1 cellular context compared by ENCODE assay signal in the genomic region with DNA sequence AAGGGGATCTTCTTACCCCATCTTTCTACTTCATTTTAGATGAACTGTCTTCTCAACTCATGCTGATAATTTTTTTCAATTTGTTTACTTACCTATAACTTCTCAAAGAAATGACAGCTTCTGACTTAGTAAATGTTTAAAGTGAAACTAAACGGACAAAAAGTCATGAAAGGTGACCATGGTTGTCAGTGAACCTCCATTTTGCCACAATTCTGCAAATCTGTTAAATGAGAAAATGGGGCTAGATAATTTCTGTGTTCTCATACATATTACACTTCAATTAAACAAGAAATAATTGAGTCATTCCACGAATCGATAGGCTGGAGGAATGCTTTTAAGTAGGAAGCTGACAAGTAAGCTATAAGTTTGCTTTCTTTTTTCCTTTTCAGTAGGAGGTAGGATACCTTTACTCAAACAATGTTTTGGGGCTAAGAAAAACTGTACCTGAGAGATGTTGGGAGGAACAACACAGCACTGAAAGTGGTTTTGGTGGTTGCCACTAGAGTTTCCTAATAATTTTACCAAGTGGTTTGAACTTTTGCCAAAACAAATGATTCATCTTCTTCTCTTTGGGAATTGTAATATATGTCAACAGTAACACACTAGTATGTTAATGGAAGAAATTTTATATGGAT.
TF ChIP-seq lines count a peak whose summit lies in the region.

No MANE protein-coding gene starts in this region.

TF ChIP-seq in HCT116, 20 proteins besides CTCF, POLR2A, EP300 and RAD21 (continued from another document):
- TF ChIP-seq YY1 (IDR thresholded peaks at IDR 0.05; ENCODE audit: extremely low read depth, insufficient replicate concordance, low read depth, low read length) (no peak), POLR2AphosphoS5 (IDR thresholded peaks at IDR 0.05; ENCODE audit: low read depth, low read length) (no peak), EZH2phosphoT487 (IDR thresholded peaks at IDR 0.05; ENCODE audit: borderline replicate concordance) (no peak)
- TF ChIP-seq, protein P1, sequence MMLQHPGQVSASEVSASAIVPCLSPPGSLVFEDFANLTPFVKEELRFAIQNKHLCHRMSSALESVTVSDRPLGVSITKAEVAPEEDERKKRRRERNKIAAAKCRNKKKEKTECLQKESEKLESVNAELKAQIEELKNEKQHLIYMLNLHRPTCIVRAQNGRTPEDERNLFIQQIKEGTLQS (IDR thresholded peaks at IDR 0.05): no peak
